28 cellular contexts compared by ENCODE assay signal in the genomic region with DNA sequence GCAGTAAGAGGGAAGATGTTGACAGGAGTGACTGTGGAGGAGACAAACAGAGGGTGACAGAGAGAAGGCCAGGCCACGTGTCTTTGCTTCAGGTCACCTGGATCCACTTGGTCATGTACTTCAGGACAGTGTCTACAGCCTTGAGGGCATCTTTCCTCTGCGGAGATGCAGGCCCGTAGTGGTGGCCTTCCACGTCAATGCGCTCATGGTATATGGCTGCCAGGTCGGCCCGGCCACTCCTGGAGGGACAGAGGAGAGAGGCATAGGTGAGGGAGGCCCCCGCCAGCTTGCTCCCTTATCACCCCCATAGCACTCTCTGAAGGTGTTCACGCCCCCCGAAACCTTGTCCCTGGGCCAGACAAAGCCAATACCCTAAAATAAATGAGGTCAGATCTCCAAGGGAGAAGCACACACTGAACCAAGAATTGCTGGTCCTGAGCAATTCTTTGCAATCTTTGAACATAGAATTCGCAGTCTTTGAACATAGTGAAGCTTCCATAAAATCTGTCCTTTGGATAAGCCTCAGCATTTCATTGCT.
"Had no signal": no experiment of that assay in that cellular context is flagged by ENCODE, and none has a peak within 500 bp of the region (broad histone marks: within the 10 kb centered on the region; RNA-seq: fewer than 3 reads in every experiment).

No MANE protein-coding gene starts in this region.

- H3K4me1 Mint-ChIP-seq: immature natural killer cell; mesothelial cell of epicardium; naive thymus-derived CD8-positive, alpha-beta T cell had no signal

- H3K4me3 ChIP-seq: coronary artery, esophagus squamous epithelium, mucosa of descending colon, pancreas, smooth muscle cell, suprapubic skin, transverse colon had no signal

- H3K4me3 Mint-ChIP-seq: immature natural killer cell; mesothelial cell of epicardium; naive thymus-derived CD8-positive, alpha-beta T cell; nephron progenitor cell; stimulated activated naive CD8-positive, alpha-beta T cell treated with anti-CD3 and anti-CD28 coated beads, Interleukin-15, Interleukin-2, amounts not matched to agents 100 ng/mL and 50 ng/mL, for 24 hours had no signal

- ATAC-seq: left lobe of liver; mucosa of descending colon; naive thymus-derived CD8-positive, alpha-beta T cell; pancreas; sciatic nerve had no signal

- H3K4me1 ChIP-seq: esophagus squamous epithelium, pancreas, suprapubic skin, transverse colon had no signal

- H3K27me3 Mint-ChIP-seq: progenitor cell of endocrine pancreas had no signal

- H3K36me3 Mint-ChIP-seq: immature natural killer cell; mesothelial cell of epicardium; naive thymus-derived CD8-positive, alpha-beta T cell had no signal

- FAIRE-seq: endothelial cell of umbilical vein, keratinocyte, pancreas had no signal

- H3K36me3 ChIP-seq: esophagus squamous epithelium, neutrophil, pancreas, suprapubic skin, transverse colon had no signal

- H3K9me3 ChIP-seq: esophagus squamous epithelium, mucosa of descending colon, neutrophil, pancreas, suprapubic skin, transverse colon had no signal

- H3K4me2 ChIP-seq: smooth muscle cell had no signal

- H3K27ac ChIP-seq: coronary artery, esophagus squamous epithelium, neutrophil, pancreas, suprapubic skin, transverse colon had no signal

- H3K27ac Mint-ChIP-seq: immature natural killer cell; mesothelial cell of epicardium; naive thymus-derived CD8-positive, alpha-beta T cell; nephron progenitor cell; progenitor cell of endocrine pancreas; stimulated activated naive CD8-positive, alpha-beta T cell treated with anti-CD3 and anti-CD28 coated beads, Interleukin-15, Interleukin-2, amounts not matched to agents 100 ng/mL and 50 ng/mL, for 24 hours had no signal

- H3K9me3 Mint-ChIP-seq: mesothelial cell of epicardium; naive thymus-derived CD8-positive, alpha-beta T cell; nephron progenitor cell; stimulated activated naive CD8-positive, alpha-beta T cell treated with anti-CD3 and anti-CD28 coated beads, Interleukin-15, Interleukin-2, amounts not matched to agents 100 ng/mL and 50 ng/mL, for 24 hours had no signal

- DNase-seq: dermis blood vessel endothelial cell; effector memory CD4-positive, alpha-beta T cell; esophagus squamous epithelium; foreskin melanocyte; glutamatergic neuron; hypothalamus; immature natural killer cell; mesenchymal stem cell; mucosa of descending colon; naive thymus-derived CD8-positive, alpha-beta T cell; nephron progenitor cell; pancreas; stimulated activated CD4-positive, alpha-beta T cell treated with anti-CD3 and anti-CD28 coated beads, Interleukin-12 subunit alpha, Interleukin-12 subunit beta, amount 100 ng/mL, for 4 hours; stimulated activated CD4-positive, alpha-beta T cell treated with anti-CD3 and anti-CD28 coated beads, Interleukin-1b, Interleukin-23, amount 100 ng/mL, for 48 hours; stimulated activated CD4-positive, alpha-beta T cell treated with anti-CD3 and anti-CD28 coated beads, Interleukin-4, amount 100 ng/mL, for 1 hour; stimulated activated CD8-positive, alpha-beta memory T cell treated with anti-CD3 and anti-CD28 coated beads, Interleukin-4, amount 100 ng/mL, for 48 hours; transverse colon had no signal

- H3K27me3 ChIP-seq: neutrophil, pancreas, suprapubic skin, transverse colon had no signal
